35 cellular contexts compared by ENCODE assay signal in the genomic region with DNA sequence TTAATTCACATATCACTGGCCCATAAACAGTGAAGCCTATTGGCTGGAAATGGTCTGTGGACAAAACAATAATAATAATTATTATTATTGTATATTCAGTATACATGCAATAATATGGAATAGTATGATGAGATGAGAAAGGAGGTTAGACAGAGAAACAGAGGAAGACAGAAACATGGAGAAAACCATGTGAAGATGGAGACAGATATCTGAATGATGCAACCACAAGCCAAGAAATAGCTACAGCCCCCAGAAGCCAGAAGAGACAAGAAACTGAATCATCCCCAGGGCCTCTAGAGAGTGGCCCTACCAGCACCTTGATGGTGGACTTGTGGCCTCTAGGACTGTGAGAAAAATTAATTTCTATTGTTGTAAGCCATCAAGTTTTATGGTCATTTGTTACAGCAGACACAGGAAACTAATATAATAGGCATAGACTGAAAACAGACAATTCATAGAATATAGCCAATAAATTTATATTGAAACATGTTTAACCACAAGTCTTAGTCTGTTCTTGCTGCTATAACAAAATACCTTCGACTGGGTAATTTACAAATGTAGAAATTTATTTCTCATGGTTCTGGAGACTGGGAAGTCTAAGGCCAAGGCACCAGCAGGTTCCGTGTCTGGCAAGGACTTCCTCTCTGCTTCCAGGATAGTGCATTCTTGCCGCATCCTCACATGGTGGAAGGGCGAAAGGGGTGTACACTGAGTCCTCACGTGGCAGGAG. TPM values are rescaled to one million over a fixed set of nuclear protein-coding genes. Genes with fewer than 3 reads are reported as not detected.
DNase-seq lines count a peak whose midpoint lies in the region; ATAC-seq, FAIRE-seq and TF ChIP-seq lines count a peak whose summit lies in the region.
"Had no signal": no experiment of that assay in that cellular context is flagged by ENCODE, and none has a peak within 500 bp of the region (broad histone marks: within the 10 kb centered on the region; RNA-seq: fewer than 3 reads in every experiment).

No MANE protein-coding gene starts in this region.

- in situ Hi-C loops in HepG2 (cut with HindIII; ENCODE audit: extremely low pct_ligation_motif_present, low pct_unique_long_range_greater_than_20kb), result no loop called here
- in situ Hi-C loops in K562 (cut with MboI), result no loop called here

- H3K4me2 ChIP-seq in HepG2 (ENCODE audit: low read depth, low read length), result no peak overlapping the region
- no peak overlapping the region for H3K4me2 ChIP-seq in K562 (ENCODE audit: insufficient read depth, low read length)
- H3K4me2 ChIP-seq: A549; BLaER1; BLaER1 treated with 17β-estradiol and CSF1 and Interleukin-3, amounts not matched to agents 10 nM and 100 nM had no signal

- no peak for TF ChIP-seq POLR2A in HepG2 (IDR thresholded peaks at IDR 0.05; ENCODE audit: insufficient read depth in 1 of 2, low read depth in 2 of 2, low read length in 2 of 2)
- TF ChIP-seq POLR2A in right lobe of liver (IDR thresholded peaks at IDR 0.05), result no peak
- TF ChIP-seq POLR2A in K562 (conservative IDR thresholded peaks at IDR 0.05), result no peak

- DNase-seq in HepG2 (ENCODE audit: low spot score) (no peak), right lobe of liver (no peak), OCI-M1 (lab: John Stamatoyannopoulos, UW) (peak; percentile 45), K562 (ENCODE audit: extremely low read depth in 1 of 4, low spot score in 3 of 4) (no peak), hippocampal formation (lab: John Stamatoyannopoulos, UW) (no peak)
- DNase-seq: 8988T; ACHN; AML-193; BE2C; C1 segment of cervical spinal cord; Caco-2; Calu3; CD4-positive, alpha-beta memory T cell; CD4-positive, alpha-beta T cell; CD4-positive, CD25-positive, alpha-beta regulatory T cell; CD8-positive, alpha-beta memory T cell; CD8-positive, alpha-beta T cell; COR-L47; DMS 273 treated with DMSO at 0.1 percent for 48 hours; DMS153; DMS53; DMS79; DMS79 treated with DMSO at 0.1 percent for 48 hours; DND-41; EL had no signal

- H3K27ac ChIP-seq in HepG2 (ENCODE audit: extremely low read length, insufficient read depth, low read length) (no peak overlapping the region), right lobe of liver (no peak overlapping the region), K562 (ENCODE audit: extremely low read depth, low read depth, low read length) (no peak overlapping the region)
- H3K27ac ChIP-seq: 22Rv1; A549; BLaER1; BLaER1 treated with 17β-estradiol and CSF1 and Interleukin-3, amounts not matched to agents 10 nM and 100 nM; C4-2B had no signal

- ATAC-seq in HepG2 (no peak), right lobe of liver (no peak), K562 (peak; percentile 75), HG03571 (IDR thresholded peaks at IDR 0.05; ENCODE audit: unreplicated experiment) (no peak)
- ATAC-seq: A549; CD8-positive, alpha-beta T cell had no signal

- H3K4me1 ChIP-seq in HepG2 (ENCODE audit: insufficient read depth, low read length) (0 out of 2 replicates have a peak, but pooled peaks cover 4% of the 10 kb centered on the region), right lobe of liver (no peaks in the 10 kb centered on the region), K562 (replicated peaks in 1 of 2; ENCODE audit: control insufficient read depth in 2 of 2, insufficient read depth in 2 of 2, low read length in 2 of 2) (peaks cover 5 to 24% of the 10 kb centered on the region in 2 experiments)
- H3K4me1 ChIP-seq: A549 had no signal

- no peaks in the 10 kb centered on the region for H3K9me3 ChIP-seq in HepG2 (ENCODE audit: low read length)
- no peaks in the 10 kb centered on the region for H3K9me3 ChIP-seq in right lobe of liver
- H3K9me3 ChIP-seq in K562 (replicated peaks; ENCODE audit: control insufficient read depth, insufficient read depth, low read depth, low read length), result no peaks in the 10 kb centered on the region
- H3K9me3 ChIP-seq: A549; BE2C; BLaER1; BLaER1 treated with 17β-estradiol and CSF1 and Interleukin-3, amounts not matched to agents 10 nM and 100 nM; Caco-2 had no signal

- TF ChIP-seq EP300 in HepG2 (IDR thresholded peaks at IDR 0.05; ENCODE audit: low read depth in 2 of 2, low read length in 2 of 2) (no peak), HepG2 (CRISPR knock-in tag; IDR thresholded peaks at IDR 0.05; ENCODE audit: borderline replicate concordance) (no peak), K562 (IDR thresholded peaks at IDR 0.05; ENCODE audit: low read length) (peak; percentile 31; the same call in 1 of the 2 replicates)

- TF ChIP-seq CTCF in HepG2 (CRISPR knock-in tag; IDR thresholded peaks at IDR 0.05), result no peak
- no peak for TF ChIP-seq CTCF in right lobe of liver (IDR thresholded peaks at IDR 0.05)
- TF ChIP-seq CTCF in K562 (IDR thresholded peaks at IDR 0.05 in 2 of 3, conservative IDR thresholded peaks at IDR 0.05 in 1 of 3; ENCODE audit: insufficient read depth in 2 of 3, low read depth in 1 of 3, low read length in 3 of 3), result no peak

- CTCF ChIA-PET in HepG2 (lab: Yijun Ruan, JAX; ENCODE audit: low intra/inter-chr PET ratio, low total read pairs) (no interaction called here), K562 (lab: Yijun Ruan, JAX; ENCODE audit: low intra/inter-chr PET ratio) (no interaction called here)

- H3K9ac ChIP-seq in HepG2 (ENCODE audit: insufficient read depth, low read depth, low read length) (no peak overlapping the region), K562 (ENCODE audit: insufficient read depth in 1 of 2, low read depth in 2 of 2, low read length in 2 of 2) (no peak overlapping the region)
- H3K9ac ChIP-seq: BLaER1; BLaER1 treated with 17β-estradiol and CSF1 and Interleukin-3, amounts not matched to agents 10 nM and 100 nM had no signal

- H4K20me1 ChIP-seq in HepG2 (ENCODE audit: insufficient read depth, low read length) (no peaks in the 10 kb centered on the region), K562 (replicated peaks; ENCODE audit: control insufficient read depth, insufficient read depth, low read length) (no peaks in the 10 kb centered on the region)
- H4K20me1 ChIP-seq: BLaER1; BLaER1 treated with 17β-estradiol and CSF1 and Interleukin-3, amounts not matched to agents 10 nM and 100 nM had no signal

- POLR2A ChIA-PET in HepG2 (lab: Yijun Ruan, JAX) (no interaction called here), K562 (lab: Yijun Ruan, JAX) (interaction anchor here (0.6 to 0.9 kb wide), 2 partner anchors 13 to 28 kb away, joined by 3 to 5 read pairs; no protein-coding TSS in a partner anchor)

- H3K27me3 ChIP-seq in HepG2 (ENCODE audit: control insufficient read depth in 1 of 2, insufficient read depth in 2 of 2, low read length in 2 of 2) (peaks cover 0 to 3% of the 10 kb centered on the region in 2 experiments; a peak in 1 of 5 replicates), right lobe of liver (no peaks in the 10 kb centered on the region), K562 (ENCODE audit: control insufficient read depth in 2 of 2, insufficient read depth in 2 of 2, low read length in 2 of 2) (no peaks in the 10 kb centered on the region)
- H3K27me3 ChIP-seq: BE2C; BLaER1; BLaER1 treated with 17β-estradiol and CSF1 and Interleukin-3, amounts not matched to agents 10 nM and 100 nM had no signal

- H3K36me3 ChIP-seq in HepG2 (replicated peaks in 1 of 2; ENCODE audit: control insufficient read depth in 1 of 2, insufficient read depth in 2 of 2, low read length in 2 of 2) (no peaks in the 10 kb centered on the region), right lobe of liver (no peaks in the 10 kb centered on the region), K562 (ENCODE audit: control insufficient read depth, insufficient read depth, low read length) (no peaks in the 10 kb centered on the region)
- H3K36me3 ChIP-seq: BE2C; BLaER1; BLaER1 treated with 17β-estradiol and CSF1 and Interleukin-3, amounts not matched to agents 10 nM and 100 nM had no signal

- intact Hi-C loops in HepG2 (cut with micrococcal nuclease; ENCODE audit: unreplicated experiment), result no loop called here
- intact Hi-C loops in right lobe of liver (cut with DNase I), result no loop called here
- intact Hi-C loops in K562 (cut with micrococcal nuclease), result no loop called here

- FAIRE-seq in HepG2 (lab: Jason Lieb, UNC), result no peak
- no peak for FAIRE-seq in K562 (lab: Jason Lieb, UNC)
- FAIRE-seq: A204.1, A549, D721Med had no signal

- no peak overlapping the region for H2AFZ ChIP-seq in HepG2 (ENCODE audit: low read length)
- H2AFZ ChIP-seq in K562 (ENCODE audit: low read depth, low read length), result no peak overlapping the region

- 33% methylated on average over 5 of the region's 5 CpGs for WGBS in HepG2 (ENCODE audit: low lambda C conversion rate)
- WGBS in right lobe of liver (ENCODE audit: insufficient coverage, low coverage, low lambda C conversion rate, missing lambda C conversion rate), result 75% methylated on average over 4 of the region's 5 CpGs
- 66% methylated on average over 5 of the region's 5 CpGs for WGBS in K562 (ENCODE audit: insufficient coverage, low coverage, missing lambda C conversion rate)

- no peaks in the 10 kb centered on the region for H3K79me2 ChIP-seq in HepG2 (ENCODE audit: insufficient read depth, low read length)
- no peaks in the 10 kb centered on the region for H3K79me2 ChIP-seq in K562 (ENCODE audit: control insufficient read depth, insufficient read depth, low read length)

- no peaks in the 10 kb centered on the region for H3K9me1 ChIP-seq in K562 (ENCODE audit: control insufficient read depth, insufficient read depth, low read length)

- H3K4me3 ChIP-seq in HepG2 (replicated peaks in 1 of 3; ENCODE audit: insufficient read depth in 1 of 3, low read depth in 2 of 3, low read length in 3 of 3) (no peak overlapping the region), right lobe of liver (no peak overlapping the region), K562 (no peak overlapping the region)
- H3K4me3 ChIP-seq: A549; BLaER1; BLaER1 treated with 17β-estradiol and CSF1 and Interleukin-3, amounts not matched to agents 10 nM and 100 nM had no signal

- TF ChIP-seq RAD21 in HepG2 (CRISPR knock-in tag; IDR thresholded peaks at IDR 0.05) (no peak), K562 (CRISPR knock-in tag; conservative IDR thresholded peaks at IDR 0.05 in 1 of 2, IDR thresholded peaks at IDR 0.05 in 1 of 2) (no peak; a peak in 1 of 4 replicates)

- BruUV-seq in HepG2 (replicated peaks; lab: Mats Ljungman, UMichigan) (no TSS peak), K562 (replicated peaks; lab: Mats Ljungman, UMichigan) (no TSS peak)

RNA-seq across cellular contexts. Expression of a gene that starts 31.6 kb away (rescaled TPM):
- not detected in 2 replicates for total RNA-seq in HepG2 (2016; rRNA removed; fragmentation: Illumina TruSeq; extraction: Trizol)
- total RNA-seq in HepG2 (2016; cell fraction: cytosol; rRNA removed; fragmentation: Illumina TruSeq; extraction: Trizol; ENCODE audit: low read depth), result not detected in 2 replicates
- not detected in 2 replicates for total RNA-seq in HepG2 (2016; cell fraction: insoluble cytoplasmic fraction; rRNA removed; fragmentation: Illumina TruSeq; extraction: Trizol)
- total RNA-seq in HepG2 (2016; cell fraction: membrane; rRNA removed; fragmentation: Illumina TruSeq; extraction: Trizol), result not detected in 2 replicates
- total RNA-seq in HepG2 (2016; cell fraction: nucleus; rRNA removed; fragmentation: Illumina TruSeq; extraction: Trizol), result 0.09 TPM in 1 of 2 replicates, not detected in the other
- not detected in 2 replicates for polyA plus RNA-seq in HepG2 (2011; rRNA removed)
- polyA plus RNA-seq in HepG2 (2011; cell fraction: cytosol; rRNA removed), result not detected in 2 replicates
- 0.03 TPM in 1 of 2 replicates, not detected in the other for polyA plus RNA-seq in HepG2 (2011; cell fraction: nucleus; rRNA removed)
- polyA plus RNA-seq in HepG2 (2012), result not detected in 2 replicates
- polyA plus RNA-seq in HepG2 (2016; cell fraction: cytosol; fragmentation: Illumina TruSeq; extraction: Trizol; ENCODE audit: low read depth), result not detected in 2 replicates
- polyA plus RNA-seq in HepG2 (2016; cell fraction: insoluble cytoplasmic fraction; fragmentation: Illumina TruSeq; extraction: Trizol; ENCODE audit: low read depth), result not detected in 2 replicates
- polyA plus RNA-seq in HepG2 (2016; cell fraction: membrane; fragmentation: Illumina TruSeq; extraction: Trizol; ENCODE audit: low read depth), result not detected in 2 replicates
- polyA plus RNA-seq in HepG2 (2016; cell fraction: nucleus; fragmentation: Illumina TruSeq; extraction: Trizol; ENCODE audit: insufficient read depth, low read depth), result not detected in 2 replicates
- 0.02 and 0.23 TPM in 2 replicates for polyA minus RNA-seq in HepG2 (2011; rRNA and poly(A)+ RNA removed; ENCODE audit: low replicate concordance)
- not detected in 2 replicates for polyA minus RNA-seq in HepG2 (2011; cell fraction: cytosol; rRNA and poly(A)+ RNA removed)
- polyA minus RNA-seq in HepG2 (2011; cell fraction: nucleus; rRNA and poly(A)+ RNA removed), result 0.37 TPM in 1 of 2 replicates, not detected in the other
- under 1 TPM in 5 of 6 experiments, not detected in 1; 0.07 to 0.19 (median 0.17) TPM for total RNA-seq in right lobe of liver
- 13.3 and 24.4 TPM in 2 replicates for total RNA-seq in K562 (2011; cell fraction: chromatin; rRNA removed; ENCODE audit: low replicate concordance)
- 6.2 and 7.6 TPM in 2 replicates for total RNA-seq in K562 (2011; cell fraction: nucleolus; rRNA removed)
- 10.5 and 17.4 TPM in 2 replicates for total RNA-seq in K562 (2011; cell fraction: nucleoplasm; rRNA removed)
- 3.0 and 3.3 TPM in 2 replicates for total RNA-seq in K562 (2014; rRNA removed)
- 2.9 and 3.4 TPM in 2 replicates for total RNA-seq in K562 (2014; rRNA removed; fragmentation: Illumina TruSeq; extraction: Trizol)
- 3.0 TPM in 2 replicates for total RNA-seq in K562 (2015; rRNA removed; fragmentation: Illumina TruSeq; extraction: Trizol)
- 2.1 and 3.2 TPM in 2 replicates for total RNA-seq in K562 (2021)
- 4.1 and 4.9 TPM in 2 replicates for polyA plus RNA-seq in K562 (2011; rRNA removed)
- polyA plus RNA-seq in K562 (2011; cell fraction: cytosol; rRNA removed), result 0.98 and 1.7 TPM in 2 replicates
- polyA plus RNA-seq in K562 (2011; cell fraction: nucleus; rRNA removed), result 10.3 and 11.7 TPM in 2 replicates
- polyA plus RNA-seq in K562 (2012), result 1.8 and 5.4 TPM in 2 replicates
- 1.7 and 1.9 TPM in 2 replicates for polyA plus RNA-seq in K562 (2014; fragmentation: Illumina TruSeq; extraction: Trizol)
- under 1 TPM; 0.56 to 0.96 TPM for polyA plus RNA-seq in K562 (2014; fragmentation: Nextera tagmentation; extraction: Ambion mirVana)
- polyA plus RNA-seq in K562 (2014; rRNA removed), result 3.9 and 4.2 TPM in 2 replicates
- 5.9 and 7.3 TPM in 2 replicates for polyA minus RNA-seq in K562 (2011; rRNA and poly(A)+ RNA removed)
- 3.1 and 5.7 TPM in 2 replicates for polyA minus RNA-seq in K562 (2011; cell fraction: cytosol; rRNA and poly(A)+ RNA removed)
- 6.2 and 8.6 TPM in 2 replicates for polyA minus RNA-seq in K562 (2011; cell fraction: nucleus; rRNA and poly(A)+ RNA removed)
- total RNA-seq: A673 had no signal
- polyA plus RNA-seq: AG04450 had no signal
